12 cellular contexts compared by ENCODE assay signal in the genomic region with DNA sequence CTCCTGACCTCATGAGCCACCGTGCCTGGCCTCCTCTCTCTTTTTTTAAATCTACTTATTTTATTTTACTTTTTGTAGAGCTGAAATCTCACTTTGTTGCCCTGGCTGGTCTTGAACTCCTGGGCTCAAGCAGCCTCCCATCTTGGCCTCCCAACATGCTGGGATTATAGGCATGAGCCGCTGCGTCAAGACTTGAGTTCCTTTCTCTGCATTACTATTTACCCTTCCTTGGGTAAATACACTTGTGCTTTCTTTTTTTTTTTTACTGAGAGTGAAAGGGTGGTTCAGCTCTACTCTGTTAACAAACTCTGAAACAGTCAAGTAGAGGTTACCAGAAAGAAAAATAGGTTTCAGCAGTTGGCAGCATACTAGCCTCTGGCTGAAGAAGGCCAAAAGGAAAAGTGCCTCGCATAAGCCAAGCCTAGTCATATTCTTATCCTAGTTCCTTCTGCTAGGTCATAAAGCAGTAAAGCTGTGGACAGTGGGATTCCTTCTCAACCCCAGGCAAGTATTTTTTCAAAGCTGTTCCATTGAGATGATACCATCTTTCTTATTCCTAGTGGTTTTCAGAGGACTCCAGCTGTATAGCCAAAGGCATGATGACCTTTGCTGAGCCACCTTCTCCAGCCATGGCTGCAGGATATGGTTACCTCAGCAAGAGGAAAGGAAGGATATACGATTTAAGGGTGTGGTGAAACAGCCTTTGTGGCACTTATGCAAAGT.
DNase-seq lines count a peak whose midpoint lies in the region; ATAC-seq and TF ChIP-seq lines count a peak whose summit lies in the region.
"Had no signal": no experiment of that assay in that cellular context is flagged by ENCODE, and none has a peak within 500 bp of the region (broad histone marks: within the 10 kb centered on the region; RNA-seq: fewer than 3 reads in every experiment).

No MANE protein-coding gene starts in this region.

- peak overlapping the region; percentile 69 for H3K27ac Mint-ChIP-seq in activated CD4-positive, alpha-beta T cell treated with anti-CD3 and anti-CD28 coated beads, Interleukin-2, amount 10 ng/mL, durations not matched to agents 24 days and 14 days
- no peak overlapping the region for H3K27ac Mint-ChIP-seq in activated CD4-positive, alpha-beta T cell treated with anti-CD3 and anti-CD28 coated beads for 36 hours
- H3K27ac Mint-ChIP-seq in endodermal cell (peak overlapping the region; percentile 49), progenitor cell of endocrine pancreas (peak overlapping the region; percentile 92)

- H3K79me2 ChIP-seq in KMS-11 (ENCODE audit: insufficient read depth, low read depth) = peaks cover 85% of the 10 kb centered on the region

- no peaks in the 10 kb centered on the region for H4K20me1 ChIP-seq in KMS-11 (ENCODE audit: insufficient read depth)

- no peak overlapping the region for H2AFZ ChIP-seq in KMS-11 (ENCODE audit: low read depth)
- H2AFZ ChIP-seq: neural progenitor cell had no signal

- WGBS in endodermal cell (ENCODE audit: insufficient coverage in 1 of 2, insufficient read length in 1 of 2), 2 experiments = 92% methylated on average over 1 to 4 of the region's 5 CpGs

- H3K36me3 Mint-ChIP-seq in activated CD4-positive, alpha-beta T cell treated with anti-CD3 and anti-CD28 coated beads, Interleukin-2, amount 10 ng/mL, durations not matched to agents 24 days and 14 days (ENCODE audit: low read depth) = peaks cover 41% of the 10 kb centered on the region
- peaks cover 35% of the 10 kb centered on the region for H3K36me3 Mint-ChIP-seq in activated CD4-positive, alpha-beta T cell treated with anti-CD3 and anti-CD28 coated beads for 36 hours (ENCODE audit: low read depth)
- H3K36me3 Mint-ChIP-seq in endodermal cell (ENCODE audit: low read depth) (peaks cover 33% of the 10 kb centered on the region), progenitor cell of endocrine pancreas (ENCODE audit: insufficient read depth) (peaks cover 16% of the 10 kb centered on the region)

- POLR2A ChIA-PET in activated CD4-positive, alpha-beta T cell treated with anti-CD3 and anti-CD28 coated beads for 36 hours (lab: Charles Lee) = no interaction called here

- peak overlapping the region; percentile 37; the same call in 1 of the 2 replicates for H3K4me2 ChIP-seq in KMS-11
- H3K4me2 ChIP-seq: neural progenitor cell had no signal

- no peak for ATAC-seq in activated CD4-positive, alpha-beta T cell treated with anti-CD3 and anti-CD28 coated beads for 36 hours
- ATAC-seq in HG02763 (IDR thresholded peaks at IDR 0.05; ENCODE audit: unreplicated experiment) (no peak), GM21723 (IDR thresholded peaks at IDR 0.05; ENCODE audit: unreplicated experiment) (no peak)
- ATAC-seq: activated CD4-positive, CD25-positive, alpha-beta regulatory T cell treated with anti-CD3 and anti-CD28 coated beads, Interleukin-2, amount 50 U/mL, for 24 hours had no signal

- CTCF ChIA-PET in activated CD4-positive, alpha-beta T cell treated with anti-CD3 and anti-CD28 coated beads for 36 hours (lab: Charles Lee) = interaction anchor here (0.7 kb wide), 2 partner anchors 43 to 51 kb away, joined by 3 read pairs; no protein-coding TSS in a partner anchor

- peaks cover 8% of the 10 kb centered on the region for H3K9me3 ChIP-seq in endodermal cell (ENCODE audit: control insufficient read depth, low read length)

- no peak for TF ChIP-seq CTCF in KMS-11 (conservative IDR thresholded peaks at IDR 0.05; ENCODE audit: low read depth, low read length)
- TF ChIP-seq CTCF in endodermal cell (conservative IDR thresholded peaks at IDR 0.05) = no peak
- no peak for TF ChIP-seq CTCF in progenitor cell of endocrine pancreas (IDR thresholded peaks at IDR 0.05; ENCODE audit: unreplicated experiment)

- no peak overlapping the region for H3K4me3 ChIP-seq in KMS-11 (IDR thresholded peaks at IDR 0.05; ENCODE audit: insufficient read depth, low read depth, low read length)
- H3K4me3 ChIP-seq in endodermal cell (ENCODE audit: low read length) = no peak overlapping the region
- H3K4me3 ChIP-seq: neural progenitor cell had no signal

- peaks cover 4% of the 10 kb centered on the region for H3K9me3 Mint-ChIP-seq in activated CD4-positive, alpha-beta T cell treated with anti-CD3 and anti-CD28 coated beads, Interleukin-2, amount 10 ng/mL, durations not matched to agents 24 days and 14 days
- peaks cover 7% of the 10 kb centered on the region for H3K9me3 Mint-ChIP-seq in activated CD4-positive, alpha-beta T cell treated with anti-CD3 and anti-CD28 coated beads for 36 hours (ENCODE audit: low read depth)
- H3K9me3 Mint-ChIP-seq in endodermal cell (peaks cover 7% of the 10 kb centered on the region), progenitor cell of endocrine pancreas (ENCODE audit: low read depth) (peaks cover 4% of the 10 kb centered on the region)

- H3K9ac ChIP-seq in KMS-11 (no peak overlapping the region), endodermal cell (ENCODE audit: extremely low read depth, low read length, poor library complexity, severe bottlenecking) (no peak overlapping the region)
- H3K9ac ChIP-seq: neural progenitor cell had no signal

- no peak for DNase-seq in activated CD4-positive, alpha-beta T cell treated with anti-CD3 and anti-CD28 coated beads, Interleukin-2, amount 10 ng/mL, durations not matched to agents 24 days and 14 days
- DNase-seq in activated CD4-positive, alpha-beta T cell treated with anti-CD3 and anti-CD28 coated beads for 36 hours = no peak
- DNase-seq in endodermal cell (no peak), progenitor cell of endocrine pancreas (ENCODE audit: low spot score, unreplicated experiment) (no peak), activated gamma-delta T cell treated with Interleukin-2 at 50 U/mL for 16 hours (no peak)
- DNase-seq: amniotic stem cell; stimulated activated naive B cell treated with anti-CD40 and anti-IgM and Interleukin-4, amounts not matched to agents 10 μg/mL and 1 μg/mL and 100 μg/mL, for 72 hours had no signal

- H3K4me1 Mint-ChIP-seq in activated CD4-positive, alpha-beta T cell treated with anti-CD3 and anti-CD28 coated beads, Interleukin-2, amount 10 ng/mL, durations not matched to agents 24 days and 14 days = peaks cover 40% of the 10 kb centered on the region
- H3K4me1 Mint-ChIP-seq in activated CD4-positive, alpha-beta T cell treated with anti-CD3 and anti-CD28 coated beads for 36 hours = peaks cover 47% of the 10 kb centered on the region
- H3K4me1 Mint-ChIP-seq in endodermal cell (peaks cover 30% of the 10 kb centered on the region), progenitor cell of endocrine pancreas (ENCODE audit: low read depth) (peaks cover 43% of the 10 kb centered on the region)

- H3K27ac ChIP-seq in KMS-11 (peak overlapping the region; percentile 28; the same call in 1 of the 2 replicates), endodermal cell (ENCODE audit: low read depth, low read length) (no peak overlapping the region)
- H3K27ac ChIP-seq: neural progenitor cell had no signal

- H3K36me3 ChIP-seq in KMS-11 (ENCODE audit: insufficient read depth) (no peaks in the 10 kb centered on the region), endodermal cell (ENCODE audit: control insufficient read depth, insufficient read depth, low read length) (peaks cover 9% of the 10 kb centered on the region)

- H3K4me3 Mint-ChIP-seq in activated CD4-positive, alpha-beta T cell treated with anti-CD3 and anti-CD28 coated beads, Interleukin-2, amount 10 ng/mL, durations not matched to agents 24 days and 14 days = peak overlapping the region; percentile 26
- H3K4me3 Mint-ChIP-seq in activated CD4-positive, alpha-beta T cell treated with anti-CD3 and anti-CD28 coated beads for 36 hours = no peak overlapping the region
- H3K4me3 Mint-ChIP-seq in endodermal cell = no peak overlapping the region
- H3K4me3 Mint-ChIP-seq in progenitor cell of endocrine pancreas (ENCODE audit: low read depth) = peak overlapping the region; percentile 24
- H3K4me3 Mint-ChIP-seq: neural progenitor cell; stimulated activated naive B cell treated with anti-CD40 and anti-IgM and Interleukin-4, amounts not matched to agents 10 μg/mL and 1 μg/mL and 100 μg/mL, for 72 hours had no signal

- no peaks in the 10 kb centered on the region for H3K27me3 ChIP-seq in KMS-11 (ENCODE audit: insufficient read depth, low read depth)
- no peaks in the 10 kb centered on the region for H3K27me3 ChIP-seq in endodermal cell (ENCODE audit: control insufficient read depth, insufficient read depth, low read length, poor library complexity, severe bottlenecking)
- H3K27me3 ChIP-seq: neural progenitor cell had no signal

- H3K4me1 ChIP-seq in KMS-11 (ENCODE audit: low read depth, poor library complexity, severe bottlenecking) = peaks cover 99% of the 10 kb centered on the region
- H3K4me1 ChIP-seq in endodermal cell (ENCODE audit: control insufficient read depth, insufficient read depth, low read length) = peaks cover 23% of the 10 kb centered on the region

- intact Hi-C loops in activated CD4-positive, alpha-beta T cell treated with anti-CD3 and anti-CD28 coated beads, Interleukin-2, amount 10 ng/mL, durations not matched to agents 24 days and 14 days (cut with micrococcal nuclease) = no loop called here
- intact Hi-C loops in activated CD4-positive, alpha-beta T cell treated with anti-CD3 and anti-CD28 coated beads for 36 hours (cut with DNase I, micrococcal nuclease) = no loop called here

- no peaks in the 10 kb centered on the region for H3K27me3 Mint-ChIP-seq in activated CD4-positive, alpha-beta T cell treated with anti-CD3 and anti-CD28 coated beads, Interleukin-2, amount 10 ng/mL, durations not matched to agents 24 days and 14 days
- H3K27me3 Mint-ChIP-seq in activated CD4-positive, alpha-beta T cell treated with anti-CD3 and anti-CD28 coated beads for 36 hours = no peaks in the 10 kb centered on the region
- no peaks in the 10 kb centered on the region for H3K27me3 Mint-ChIP-seq in endodermal cell (ENCODE audit: insufficient read depth)
- no peaks in the 10 kb centered on the region for H3K27me3 Mint-ChIP-seq in progenitor cell of endocrine pancreas
- H3K27me3 Mint-ChIP-seq: stimulated activated naive B cell treated with anti-CD40 and anti-IgM and Interleukin-4, amounts not matched to agents 10 μg/mL and 1 μg/mL and 100 μg/mL, for 72 hours had no signal

Comparison
In these comparisons a context has a peak if more than half of its experiments do, and no peak if none do; other contexts are left out.
1. H3K4me3 Mint-ChIP-seq: peak in activated CD4-positive, alpha-beta T cell treated with anti-CD3 and anti-CD28 coated beads, Interleukin-2, amount 10 ng/mL, durations not matched to agents 24 days and 14 days (single experiment) and progenitor cell of endocrine pancreas (single experiment); none in activated CD4-positive, alpha-beta T cell treated with anti-CD3 and anti-CD28 coated beads for 36 hours (single experiment) and endodermal cell (single experiment).